ENCODE assay signal across 8 cellular contexts in the genomic region with DNA sequence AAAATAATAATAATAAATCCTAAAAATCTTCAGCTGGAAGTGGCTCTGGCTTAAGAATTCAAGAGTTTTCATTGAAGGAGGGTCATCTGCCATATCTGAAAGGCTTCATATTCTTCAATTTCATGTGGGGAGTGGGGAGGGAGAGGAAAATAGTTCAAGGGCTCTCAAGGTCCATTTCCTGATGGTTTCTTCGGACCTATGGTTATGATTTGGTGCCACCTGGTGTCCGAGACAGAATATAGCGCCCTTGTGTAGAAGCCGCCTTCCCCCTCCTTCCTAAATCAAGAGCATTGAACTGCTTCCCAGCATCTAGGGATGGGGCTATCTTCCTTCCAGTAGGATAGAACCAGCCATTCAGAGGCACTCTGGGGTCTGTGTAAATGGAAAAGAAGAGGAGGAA. TPM values are rescaled to one million over a fixed set of nuclear protein-coding genes. Genes with fewer than 3 reads are reported as not detected.
A peak's percentile ranks its signal among the peaks of the same experiment; 100 is the strongest.
DNase-seq lines count a peak whose midpoint lies in the region; ATAC-seq and TF ChIP-seq lines count a peak whose summit lies in the region.

No MANE protein-coding gene starts in this region.

- peak; percentile 85 for DNase-seq in ELF-1 (ENCODE audit: low read depth, low spot score)
- peak; percentile 50 for DNase-seq in Jurkat, Clone E6-1 (ENCODE audit: low read depth, low spot score)
- peak; percentile 22 for DNase-seq in OCI-M2 (lab: John Stamatoyannopoulos, UW; ENCODE audit: unreplicated experiment)
- peak; percentile 6 for DNase-seq in activated gamma-delta T cell treated with anti-CD3 and anti-CD28 coated beads, Interleukin-2, amount 50 U/mL, for 16 hours (ENCODE audit: low read depth)
- DNase-seq in germinal center (ENCODE audit: low spot score), result peak; percentile 23

- no peaks in the 10 kb centered on the region for H3K9me3 ChIP-seq in parathyroid adenoma (ENCODE audit: control insufficient read depth, low read length)

- peak overlapping the region; percentile 74 for H2AFZ ChIP-seq in parathyroid adenoma

- no peak overlapping the region for H3K4me2 ChIP-seq in parathyroid adenoma (ENCODE audit: low read length)

- H3K4me3 ChIP-seq in Jurkat, Clone E6-1 (ENCODE audit: low read length), result no peak overlapping the region
- no peak overlapping the region for H3K4me3 ChIP-seq in parathyroid adenoma (ENCODE audit: low read depth, low read length)

- ATAC-seq in GM21528 (IDR thresholded peaks at IDR 0.05; ENCODE audit: low FRiP score, unreplicated experiment) (no peak), GM21367 (IDR thresholded peaks at IDR 0.05; ENCODE audit: unreplicated experiment) (no peak)

- H3K4me1 ChIP-seq in parathyroid adenoma, result peaks cover 20% of the 10 kb centered on the region

- H3K36me3 ChIP-seq in parathyroid adenoma (ENCODE audit: control insufficient read depth, insufficient read depth, low read length), result no peaks in the 10 kb centered on the region

- H3K79me2 ChIP-seq in parathyroid adenoma, result no peaks in the 10 kb centered on the region

- H3K27ac ChIP-seq in parathyroid adenoma, result no peak overlapping the region

- H3K9ac ChIP-seq in parathyroid adenoma, result no peak overlapping the region

- TF ChIP-seq CTCF in parathyroid adenoma (IDR thresholded peaks at IDR 0.05), result peak; percentile 57

- H3K27me3 ChIP-seq in parathyroid adenoma (ENCODE audit: control insufficient read depth, insufficient read depth, low read length), result no peaks in the 10 kb centered on the region

RNA-seq across cellular contexts. Expression of gene NLGN3, which starts 34.3 kb away (rescaled TPM):
- polyA plus RNA-seq in Jurkat, Clone E6-1 (2012; ENCODE audit: insufficient read depth, insufficient read length), result 2.2 TPM

RNA-seq across cellular contexts. Expression of gene GJB1, which starts 44.1 kb away (rescaled TPM):
- not detected for polyA plus RNA-seq in Jurkat, Clone E6-1 (2012; ENCODE audit: insufficient read depth, insufficient read length)

Comparison
In these comparisons a context has a peak if more than half of its experiments do, and no peak if none do; other contexts are left out.
1. DNase-seq: peak in every context shown above with its lines; median percentile 85 in ELF-1; 50 in Jurkat, Clone E6-1; 23 in germinal center; 22 in OCI-M2; 6 in activated gamma-delta T cell treated with anti-CD3 and anti-CD28 coated beads, Interleukin-2, amount 50 U/mL, for 16 hours.